Comparison of ENCODE assay signal across 9 cellular contexts in the genomic region with DNA sequence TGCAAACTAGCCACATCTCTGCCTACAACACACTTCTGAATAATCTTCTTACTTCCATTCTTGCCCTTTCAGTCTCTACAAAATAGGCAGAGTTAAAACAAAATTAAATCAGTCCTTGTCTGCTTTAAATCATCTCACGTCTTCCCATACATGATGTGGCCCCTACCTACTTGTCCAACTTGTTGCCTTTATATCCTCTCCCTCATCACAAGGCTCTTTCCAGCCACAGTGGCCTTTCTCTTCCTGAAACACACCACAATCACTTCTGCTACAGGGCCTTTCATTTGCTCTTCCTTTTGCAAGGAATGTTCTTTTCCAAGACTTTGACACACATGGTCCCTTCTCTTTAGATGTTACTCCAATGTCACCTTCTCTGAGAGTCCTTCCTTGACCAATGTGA. TPM values are rescaled to one million over a fixed set of nuclear protein-coding genes. Genes with fewer than 3 reads are reported as not detected.
DNase-seq lines count a peak whose midpoint lies in the region; ATAC-seq, FAIRE-seq and TF ChIP-seq lines count a peak whose summit lies in the region.
"Had no signal": no experiment of that assay in that cellular context is flagged by ENCODE, and none has a peak within 500 bp of the region (broad histone marks: within the 10 kb centered on the region; RNA-seq: fewer than 3 reads in every experiment).

No MANE protein-coding gene starts in this region.

- H4K20me1 ChIP-seq in HepG2 (ENCODE audit: insufficient read depth, low read length), result peaks cover 23% of the 10 kb centered on the region

- H3K27me3 ChIP-seq in cardiac muscle cell (no peaks in the 10 kb centered on the region), ascending aorta (no peaks in the 10 kb centered on the region), HepG2 (ENCODE audit: control insufficient read depth in 1 of 2, insufficient read depth in 2 of 2, low read length in 2 of 2) (no peaks in the 10 kb centered on the region; a peak in 1 of 5 replicates), vagina (no peaks in the 10 kb centered on the region)

- no peak for ATAC-seq in HepG2

- TF ChIP-seq CTCF in cardiac muscle cell (IDR thresholded peaks at IDR 0.05; ENCODE audit: low read depth, low read length), result no peak
- TF ChIP-seq CTCF in ascending aorta (IDR thresholded peaks at IDR 0.05), result no peak
- no peak for TF ChIP-seq CTCF in HepG2 (CRISPR knock-in tag; IDR thresholded peaks at IDR 0.05)
- no peak for TF ChIP-seq CTCF in vagina (IDR thresholded peaks at IDR 0.05)

- peak overlapping the region; percentile 87 for H3K4me2 ChIP-seq in HepG2 (ENCODE audit: low read depth, low read length)

- DNase-seq in cardiac muscle cell (ENCODE audit: low read depth in 1 of 2, low spot score in 1 of 2), result no peak
- no peak for DNase-seq in cardiac septum (ENCODE audit: low spot score)
- DNase-seq in ascending aorta (ENCODE audit: low spot score in 2 of 2), result no peak
- DNase-seq in HepG2 (ENCODE audit: low spot score), result no peak
- no peak for DNase-seq in vagina (ENCODE audit: extremely low spot score in 2 of 2)
- no peak for DNase-seq in activated T-cell treated with anti-CD3 and anti-CD28 coated beads, Interleukin-2, amount 50 U/mL, for 48 hours
- no peak for DNase-seq in KG1 (lab: John Stamatoyannopoulos, UW)
- DNase-seq in NCI-H524 treated with DMSO at 0.1 percent for 48 hours (lab: John Stamatoyannopoulos, UW), result no peak
- DNase-seq: CD4-positive, alpha-beta T cell had no signal

- intact Hi-C loops in cardiac septum (cut with DNase I), result no loop called here
- intact Hi-C loops in ascending aorta (cut with DNase I), result loop anchor here (10.0 kb wide), 1 partner anchor 750 kb away; a partner anchor contains a TSS
- intact Hi-C loops in HepG2 (cut with micrococcal nuclease; ENCODE audit: unreplicated experiment), result no loop called here
- intact Hi-C loops in vagina (cut with DNase I), result no loop called here

- H3K4me1 ChIP-seq in cardiac muscle cell (ENCODE audit: low read depth) (peaks cover 31% of the 10 kb centered on the region), ascending aorta (peaks cover 0 to 37% of the 10 kb centered on the region in 2 donors), HepG2 (ENCODE audit: insufficient read depth, low read length) (peaks cover 64% of the 10 kb centered on the region), vagina (peaks cover 58% of the 10 kb centered on the region)

- H3K9ac ChIP-seq in HepG2 (ENCODE audit: insufficient read depth, low read depth, low read length), result peak overlapping the region; percentile 98

- H3K79me2 ChIP-seq in HepG2 (ENCODE audit: insufficient read depth, low read length), result peaks cover 78% of the 10 kb centered on the region

- no peak for TF ChIP-seq RAD21 in HepG2 (CRISPR knock-in tag; IDR thresholded peaks at IDR 0.05)

- CTCF ChIA-PET in HepG2 (lab: Yijun Ruan, JAX; ENCODE audit: low intra/inter-chr PET ratio, low total read pairs), result no interaction called here

- H3K36me3 ChIP-seq in cardiac muscle cell, result no peaks in the 10 kb centered on the region
- peaks cover 0 to 6% of the 10 kb centered on the region in 2 donors for H3K36me3 ChIP-seq in ascending aorta
- H3K36me3 ChIP-seq in HepG2 (replicated peaks in 1 of 2; ENCODE audit: control insufficient read depth in 1 of 2, insufficient read depth in 2 of 2, low read length in 2 of 2), result peaks cover 0 to 3% of the 10 kb centered on the region in 2 experiments; a peak in 3 of 5 replicates
- no peaks in the 10 kb centered on the region for H3K36me3 ChIP-seq in vagina

- no peak for TF ChIP-seq POLR2A in HepG2 (IDR thresholded peaks at IDR 0.05; ENCODE audit: insufficient read depth in 1 of 2, low read depth in 2 of 2, low read length in 2 of 2)
- TF ChIP-seq POLR2A in vagina (IDR thresholded peaks at IDR 0.05), result no peak

- in situ Hi-C loops in HepG2 (cut with HindIII; ENCODE audit: extremely low pct_ligation_motif_present, low pct_unique_long_range_greater_than_20kb), result loop anchor here (25.0 kb wide), 1 partner anchor 933 kb away; a partner anchor contains a TSS

- POLR2A ChIA-PET in HepG2 (lab: Yijun Ruan, JAX), result interaction anchor here (2.3 kb wide), 1 partner anchor 10 kb away, joined by 24 read pairs; no protein-coding TSS in a partner anchor

- no TSS peak for BruUV-seq in HepG2 (replicated peaks; lab: Mats Ljungman, UMichigan)

- H3K4me3 ChIP-seq in cardiac muscle cell (peak overlapping the region; percentile 89), ascending aorta (peak overlapping the region; percentile 99 to 100), HepG2 (replicated peaks in 1 of 3; ENCODE audit: insufficient read depth in 1 of 3, low read depth in 2 of 3, low read length in 3 of 3) (peak overlapping the region; percentile 86 to 94 (median 92)), vagina (peak overlapping the region; percentile 95 to 97)

- H3K27ac ChIP-seq in cardiac muscle cell, result no peak overlapping the region
- no peak overlapping the region for H3K27ac ChIP-seq in ascending aorta
- peak overlapping the region; percentile 98 for H3K27ac ChIP-seq in HepG2 (ENCODE audit: extremely low read length, insufficient read depth, low read length)
- no peak overlapping the region for H3K27ac ChIP-seq in vagina

- no peak for FAIRE-seq in HepG2 (lab: Jason Lieb, UNC)

- H2AFZ ChIP-seq in HepG2 (ENCODE audit: low read length), result no peak overlapping the region

- H3K9me3 ChIP-seq in cardiac muscle cell (ENCODE audit: low read depth), result no peaks in the 10 kb centered on the region
- H3K9me3 ChIP-seq in ascending aorta, result no peaks in the 10 kb centered on the region
- no peaks in the 10 kb centered on the region for H3K9me3 ChIP-seq in HepG2 (ENCODE audit: low read length)
- no peaks in the 10 kb centered on the region for H3K9me3 ChIP-seq in vagina

- 8% methylated on average over 1 of the region's 1 CpG for WGBS in HepG2 (ENCODE audit: low lambda C conversion rate)

- TF ChIP-seq EP300 in HepG2 (IDR thresholded peaks at IDR 0.05; ENCODE audit: low read depth in 2 of 2, low read length in 2 of 2) (no peak), HepG2 (CRISPR knock-in tag; IDR thresholded peaks at IDR 0.05; ENCODE audit: borderline replicate concordance) (no peak)

TF ChIP-seq in HepG2, 621 proteins besides CTCF, POLR2A, EP300 and RAD21:
- TF ChIP-seq, protein P1, sequence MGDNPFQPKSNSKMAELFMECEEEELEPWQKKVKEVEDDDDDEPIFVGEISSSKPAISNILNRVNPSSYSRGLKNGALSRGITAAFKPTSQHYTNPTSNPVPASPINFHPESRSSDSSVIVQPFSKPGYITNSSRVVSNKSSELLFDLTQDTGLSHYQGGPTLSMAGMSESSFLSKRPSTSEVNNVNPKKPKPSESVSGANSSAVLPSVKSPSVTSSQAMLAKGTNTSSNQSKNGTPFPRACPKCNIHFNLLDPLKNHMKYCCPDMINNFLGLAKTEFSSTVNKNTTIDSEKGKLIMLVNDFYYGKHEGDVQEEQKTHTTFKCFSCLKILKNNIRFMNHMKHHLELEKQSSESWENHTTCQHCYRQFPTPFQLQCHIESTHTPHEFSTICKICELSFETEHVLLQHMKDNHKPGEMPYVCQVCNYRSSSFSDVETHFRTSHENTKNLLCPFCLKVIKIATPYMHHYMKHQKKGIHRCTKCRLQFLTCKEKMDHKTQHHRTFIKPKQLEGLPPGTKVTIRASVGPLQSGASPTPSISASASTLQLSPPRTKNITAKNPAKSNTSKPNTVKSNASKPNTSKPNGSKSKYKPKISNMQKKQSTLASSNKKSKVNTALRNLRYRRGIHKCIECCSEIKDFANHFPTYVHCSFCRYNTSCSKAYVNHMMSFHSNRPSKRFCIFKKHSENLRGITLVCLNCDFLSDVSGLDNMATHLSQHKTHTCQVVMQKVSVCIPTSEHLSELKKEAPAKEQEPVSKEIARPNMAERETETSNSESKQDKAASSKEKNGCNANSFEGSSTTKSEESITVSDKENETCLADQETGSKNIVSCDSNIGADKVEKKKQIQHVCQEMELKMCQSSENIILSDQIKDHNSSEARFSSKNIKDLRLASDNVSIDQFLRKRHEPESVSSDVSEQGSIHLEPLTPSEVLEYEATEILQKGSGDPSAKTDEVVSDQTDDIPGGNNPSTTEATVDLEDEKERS (CRISPR knock-in tag; IDR thresholded peaks at IDR 0.05), result 0 out of 2 replicates have a peak, but pooled peaks have one; percentile 22
- TF ChIP-seq ZNF224 (CRISPR knock-in tag; IDR thresholded peaks at IDR 0.05), result no peak

RNA-seq across cellular contexts. Expression of a gene that starts 1.7 kb away (rescaled TPM):
- total RNA-seq in cardiac muscle cell, result 26.7 and 41.3 TPM in 2 replicates
- 22.9 and 31.9 TPM in 2 replicates for polyA plus RNA-seq in cardiac muscle cell
- total RNA-seq in cardiac septum, result 28.8 TPM
- 12.8 TPM for total RNA-seq in ascending aorta
- total RNA-seq in HepG2 (2016; rRNA removed; fragmentation: Illumina TruSeq; extraction: Trizol), result 28.6 and 34.4 TPM in 2 replicates
- total RNA-seq in HepG2 (2016; cell fraction: cytosol; rRNA removed; fragmentation: Illumina TruSeq; extraction: Trizol; ENCODE audit: low read depth), result 8.0 and 10.1 TPM in 2 replicates
- total RNA-seq in HepG2 (2016; cell fraction: insoluble cytoplasmic fraction; rRNA removed; fragmentation: Illumina TruSeq; extraction: Trizol), result 25.2 and 36.1 TPM in 2 replicates
- total RNA-seq in HepG2 (2016; cell fraction: membrane; rRNA removed; fragmentation: Illumina TruSeq; extraction: Trizol), result 12.0 and 13.4 TPM in 2 replicates
- 75.3 and 77.9 TPM in 2 replicates for total RNA-seq in HepG2 (2016; cell fraction: nucleus; rRNA removed; fragmentation: Illumina TruSeq; extraction: Trizol)
- 16.1 and 19.4 TPM in 2 replicates for polyA plus RNA-seq in HepG2 (2011; rRNA removed)
- 4.3 and 5.8 TPM in 2 replicates for polyA plus RNA-seq in HepG2 (2011; cell fraction: cytosol; rRNA removed)
- 40.1 and 43.2 TPM in 2 replicates for polyA plus RNA-seq in HepG2 (2011; cell fraction: nucleus; rRNA removed)
- 18.6 and 26.4 TPM in 2 replicates for polyA plus RNA-seq in HepG2 (2012)
- polyA plus RNA-seq in HepG2 (2016; cell fraction: cytosol; fragmentation: Illumina TruSeq; extraction: Trizol; ENCODE audit: low read depth), result 0.87 and 1.1 TPM in 2 replicates
- 26.2 and 29.3 TPM in 2 replicates for polyA plus RNA-seq in HepG2 (2016; cell fraction: insoluble cytoplasmic fraction; fragmentation: Illumina TruSeq; extraction: Trizol; ENCODE audit: low read depth)
- polyA plus RNA-seq in HepG2 (2016; cell fraction: membrane; fragmentation: Illumina TruSeq; extraction: Trizol; ENCODE audit: low read depth), result 2.9 and 3.1 TPM in 2 replicates
- 91.7 and 94.4 TPM in 2 replicates for polyA plus RNA-seq in HepG2 (2016; cell fraction: nucleus; fragmentation: Illumina TruSeq; extraction: Trizol; ENCODE audit: insufficient read depth, low read depth)
- 23.1 and 34.2 TPM in 2 replicates for polyA minus RNA-seq in HepG2 (2011; rRNA and poly(A)+ RNA removed; ENCODE audit: low replicate concordance)
- 9.2 and 9.8 TPM in 2 replicates for polyA minus RNA-seq in HepG2 (2011; cell fraction: cytosol; rRNA and poly(A)+ RNA removed)
- 111 and 119 TPM in 2 replicates for polyA minus RNA-seq in HepG2 (2011; cell fraction: nucleus; rRNA and poly(A)+ RNA removed)
- total RNA-seq in vagina, result 29.0 TPM
